22 cellular contexts compared by ENCODE assay signal in genomic region chr10:371515-371914, GRCh38.
"Had no signal": no experiment of that assay in that cellular context is flagged by ENCODE, and none has a peak within 500 bp of the region (broad histone marks: within the 10 kb centered on the region; RNA-seq: fewer than 3 reads in every experiment).

No MANE protein-coding gene starts in this region.

- H3K4me3 Mint-ChIP-seq: activated naive CD8-positive, alpha-beta T cell treated with anti-CD3 and anti-CD28 coated beads for 36 hours; central memory CD8-positive, alpha-beta T cell; immature natural killer cell; memory B cell; naive thymus-derived CD4-positive, alpha-beta T cell; stimulated activated naive CD8-positive, alpha-beta T cell treated with anti-CD3 and anti-CD28 coated beads, Interleukin-15, Interleukin-2, amounts not matched to agents 100 ng/mL and 50 ng/mL, for 24 hours had no signal

- H3K9me3 Mint-ChIP-seq: activated naive CD8-positive, alpha-beta T cell treated with anti-CD3 and anti-CD28 coated beads for 36 hours; central memory CD8-positive, alpha-beta T cell; memory B cell; stimulated activated naive CD8-positive, alpha-beta T cell treated with anti-CD3 and anti-CD28 coated beads, Interleukin-15, Interleukin-2, amounts not matched to agents 100 ng/mL and 50 ng/mL, for 24 hours had no signal

- H3K36me3 ChIP-seq: brain microvascular endothelial cell, neutrophil had no signal

- DNase-seq: activated CD4-positive, CD25-positive, alpha-beta regulatory T cell treated with anti-CD3 and anti-CD28 coated beads, Interleukin-2, amount 50 U/mL, for 72 hours; activated naive CD4-positive, alpha-beta T cell; activated naive CD8-positive, alpha-beta T cell treated with anti-CD3 and anti-CD28 coated beads for 36 hours; amniotic stem cell; brain microvascular endothelial cell; heart left ventricle; immature natural killer cell; left ventricle myocardium superior; naive thymus-derived CD4-positive, alpha-beta T cell; stimulated activated CD4-positive, alpha-beta T cell treated with anti-CD3 and anti-CD28 coated beads, Interleukin-12 subunit alpha, Interleukin-12 subunit beta, amount 100 ng/mL, for 4 hours; stimulated activated CD4-positive, alpha-beta T cell treated with anti-CD3 and anti-CD28 coated beads, Interleukin-1b, Interleukin-23, amount 100 ng/mL, for 48 hours; SW 1271; T-helper 2 cell had no signal

- H3K4me1 Mint-ChIP-seq: activated naive CD8-positive, alpha-beta T cell treated with anti-CD3 and anti-CD28 coated beads for 36 hours; central memory CD8-positive, alpha-beta T cell had no signal

- H3K27me3 Mint-ChIP-seq: activated naive CD8-positive, alpha-beta T cell treated with anti-CD3 and anti-CD28 coated beads for 36 hours; central memory CD8-positive, alpha-beta T cell; stimulated activated naive CD8-positive, alpha-beta T cell treated with anti-CD3 and anti-CD28 coated beads, Interleukin-15, Interleukin-2, amounts not matched to agents 100 ng/mL and 50 ng/mL, for 24 hours had no signal

- H3K4me3 ChIP-seq: coronary artery, esophagus muscularis mucosa, gastroesophageal sphincter, heart left ventricle, suprapubic skin had no signal

- ATAC-seq: gastroesophageal sphincter; left ventricle myocardium superior; naive thymus-derived CD4-positive, alpha-beta T cell had no signal

- H3K27ac ChIP-seq: brain microvascular endothelial cell, esophagus muscularis mucosa, gastroesophageal sphincter, heart left ventricle, neutrophil, suprapubic skin, VCaP had no signal

- H3K27me3 ChIP-seq: brain microvascular endothelial cell, esophagus muscularis mucosa, gastroesophageal sphincter, heart left ventricle, neutrophil, suprapubic skin had no signal

- H3K9me3 ChIP-seq: esophagus muscularis mucosa, gastroesophageal sphincter, heart left ventricle, neutrophil, suprapubic skin had no signal

- H3K36me3 Mint-ChIP-seq: activated naive CD8-positive, alpha-beta T cell treated with anti-CD3 and anti-CD28 coated beads for 36 hours had no signal

- H3K27ac Mint-ChIP-seq: activated naive CD8-positive, alpha-beta T cell treated with anti-CD3 and anti-CD28 coated beads for 36 hours; memory B cell; naive thymus-derived CD4-positive, alpha-beta T cell; stimulated activated naive CD8-positive, alpha-beta T cell treated with anti-CD3 and anti-CD28 coated beads, Interleukin-15, Interleukin-2, amounts not matched to agents 100 ng/mL and 50 ng/mL, for 24 hours had no signal
